8 cellular contexts compared by ENCODE assay signal in genomic region chr3:154122096-154122911, GRCh38. TPM values are rescaled to one million over a fixed set of nuclear protein-coding genes. Genes with fewer than 3 reads are reported as not detected.
DNase-seq lines count a peak whose midpoint lies in the region; ATAC-seq and TF ChIP-seq lines count a peak whose summit lies in the region.

No MANE protein-coding gene starts in this region.

- H3K36me3 Mint-ChIP-seq in dendritic cell treated with granulocyte-macrophage colony-stimulating factor and Interleukin-4, amounts not matched to agents 40 ng/mL and 50 ng/mL, for 4 days (ENCODE audit: low read depth), result no peaks in the 10 kb centered on the region
- no peaks in the 10 kb centered on the region for H3K36me3 Mint-ChIP-seq in memory B cell

- WGBS in upper lobe of left lung, 2 donors, result 6 to 8% methylated on average over 28 to 42 of the region's 60 CpGs

- TF ChIP-seq CTCF in upper lobe of left lung (IDR thresholded peaks at IDR 0.05), result peak in 2 of 6 experiments; percentile 7 to 46

- ATAC-seq in memory B cell (ENCODE audit: low read depth) (no peak), upper lobe of left lung (ENCODE audit: low FRiP score in 2 of 2) (peak; percentile 38 to 63), GM19351 (IDR thresholded peaks at IDR 0.05; ENCODE audit: unreplicated experiment) (no peak)

- H3K4me1 Mint-ChIP-seq in dendritic cell treated with granulocyte-macrophage colony-stimulating factor and Interleukin-4, amounts not matched to agents 40 ng/mL and 50 ng/mL, for 4 days (ENCODE audit: low read depth), result peaks cover 30% of the 10 kb centered on the region
- peaks cover 13% of the 10 kb centered on the region for H3K4me1 Mint-ChIP-seq in memory B cell

- no peaks in the 10 kb centered on the region for H3K9me3 Mint-ChIP-seq in dendritic cell treated with granulocyte-macrophage colony-stimulating factor and Interleukin-4, amounts not matched to agents 40 ng/mL and 50 ng/mL, for 4 days
- peaks cover 2% of the 10 kb centered on the region for H3K9me3 Mint-ChIP-seq in memory B cell

- H3K27me3 ChIP-seq in upper lobe of left lung, result peaks cover 0 to 6% (median 0%) of the 10 kb centered on the region in 4 donors

- peaks cover 5 to 29% (median 11%) of the 10 kb centered on the region in 4 donors for H3K4me1 ChIP-seq in upper lobe of left lung

- DNase-seq in NCI-H1105 treated with DMSO at 0.1 percent for 48 hours (lab: John Stamatoyannopoulos, UW), result peak; percentile 58
- DNase-seq in NCI-H1105 (lab: John Stamatoyannopoulos, UW), result no peak
- peak; percentile 61 for DNase-seq in NCI-H69 (lab: John Stamatoyannopoulos, UW)
- no peak for DNase-seq in memory B cell (ENCODE audit: low spot score in 2 of 2)
- peak in 1 of 2 donors; percentile 83 for DNase-seq in upper lobe of left lung
- DNase-seq in cerebellum (ENCODE audit: low spot score), result no peak

- intact Hi-C loops in dendritic cell treated with granulocyte-macrophage colony-stimulating factor and Interleukin-4, amounts not matched to agents 40 ng/mL and 50 ng/mL, for 4 days (cut with micrococcal nuclease), result no loop called here

- no peaks in the 10 kb centered on the region for H3K36me3 ChIP-seq in upper lobe of left lung

- H3K4me3 Mint-ChIP-seq in dendritic cell treated with granulocyte-macrophage colony-stimulating factor and Interleukin-4, amounts not matched to agents 40 ng/mL and 50 ng/mL, for 4 days, result peak overlapping the region; percentile 82
- H3K4me3 Mint-ChIP-seq in memory B cell, result peak overlapping the region; percentile 62

- no peak for TF ChIP-seq EP300 in upper lobe of left lung (IDR thresholded peaks at IDR 0.05)

- H3K27ac ChIP-seq in upper lobe of left lung, result peak overlapping the region; percentile 66 to 82 (median 76)

- no peak for TF ChIP-seq POLR2A in upper lobe of left lung (IDR thresholded peaks at IDR 0.05)

- H3K4me3 ChIP-seq in upper lobe of left lung, result peak overlapping the region; percentile 45 to 88 (median 76)

- H3K27me3 Mint-ChIP-seq in dendritic cell treated with granulocyte-macrophage colony-stimulating factor and Interleukin-4, amounts not matched to agents 40 ng/mL and 50 ng/mL, for 4 days, result peaks cover 54% of the 10 kb centered on the region
- H3K27me3 Mint-ChIP-seq in memory B cell, result peaks cover 26% of the 10 kb centered on the region

- H3K9me3 ChIP-seq in upper lobe of left lung, result no peaks in the 10 kb centered on the region

- H3K27ac Mint-ChIP-seq in dendritic cell treated with granulocyte-macrophage colony-stimulating factor and Interleukin-4, amounts not matched to agents 40 ng/mL and 50 ng/mL, for 4 days, result no peak overlapping the region
- no peak overlapping the region for H3K27ac Mint-ChIP-seq in memory B cell

RNA-seq across cellular contexts. Expression of gene ARHGEF26, which starts 1.1 kb away (rescaled TPM):
- total RNA-seq in upper lobe of left lung (100 to 1,000 TPM in 3 of 6 donors, 10 to 100 TPM in 3; 49.3 to 110 (median 90.9) TPM), cerebellum (10.1 TPM)

Comparison
In these comparisons a context has a peak if more than half of its experiments do, and no peak if none do; other contexts are left out.
1. DNase-seq: peak in NCI-H1105 treated with DMSO at 0.1 percent for 48 hours (single experiment) and NCI-H69 (single experiment); none in NCI-H1105 (single experiment), memory B cell (0 of 2) and cerebellum (single experiment).
2. ATAC-seq: peak in upper lobe of left lung (2 of 2); none in memory B cell (single experiment) and GM19351 (single experiment).